In the genomic region with DNA sequence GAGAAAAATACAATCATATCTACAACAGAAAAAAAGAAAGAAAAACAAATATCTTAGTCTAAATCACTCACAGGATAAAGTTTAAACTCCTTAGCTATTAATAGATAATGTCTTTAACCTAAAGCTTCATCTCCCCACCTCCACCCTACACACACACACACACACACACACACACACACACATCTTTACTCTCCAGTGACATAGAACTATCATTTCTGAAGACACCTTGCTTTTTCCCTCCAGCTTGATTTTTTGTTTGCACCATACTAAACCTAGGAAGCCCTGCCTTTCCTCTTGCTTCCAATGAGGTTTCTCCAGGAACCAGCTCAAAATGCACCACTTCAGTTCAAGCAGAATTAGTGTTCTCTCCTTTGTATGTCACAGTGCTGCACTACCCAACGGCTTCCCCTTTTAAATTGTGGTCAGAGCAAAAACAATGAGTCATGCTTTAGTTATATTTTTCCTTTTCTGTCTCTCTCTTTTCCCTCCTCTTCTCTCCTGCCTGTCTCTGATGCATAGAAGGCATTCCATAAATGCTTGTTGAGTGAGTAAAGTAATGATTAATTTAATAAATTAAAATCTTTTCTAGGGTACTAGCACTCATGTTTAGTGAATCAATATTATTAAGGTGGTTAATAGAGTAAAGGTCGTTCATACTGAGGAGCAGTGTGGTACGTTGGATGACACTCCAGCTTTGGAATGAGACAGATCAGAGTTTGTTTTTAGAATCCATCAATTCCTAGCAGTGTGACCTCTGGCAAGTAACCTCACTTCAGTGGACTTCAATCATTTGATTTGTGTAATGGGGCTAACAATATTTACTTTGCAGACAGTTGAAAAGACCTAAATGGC, we compare ENCODE assay signal across 8 cellular contexts. TPM values are rescaled to one million over a fixed set of nuclear protein-coding genes. Genes with fewer than 3 reads are reported as not detected.
DNase-seq lines count a peak whose midpoint lies in the region; ATAC-seq and TF ChIP-seq lines count a peak whose summit lies in the region.

No MANE protein-coding gene starts in this region.

- DNase-seq in MCF 10A (ENCODE audit: unreplicated experiment) (peak; percentile 56), breast epithelium (ENCODE audit: low spot score in 2 of 2) (no peak), HS-27A (ENCODE audit: low read depth) (peak; percentile 69), adipocyte (ENCODE audit: low read depth) (peak; percentile 53), neural crest cell (ENCODE audit: low read depth, low spot score) (no peak), C1 segment of cervical spinal cord (lab: John Stamatoyannopoulos, UW) (no peak)
- DNase-seq in activated CD4-positive, CD25-positive, alpha-beta regulatory T cell treated with anti-CD3 and anti-CD28 coated beads, Interleukin-2, amount 50 U/mL, for 72 hours: no peak

- POLR2A ChIA-PET in MCF 10A (lab: Yijun Ruan, JAX): no interaction called here

- H3K9me3 Mint-ChIP-seq in MCF 10A (ENCODE audit: unreplicated experiment): peaks cover 15% of the 10 kb centered on the region
- peaks cover 2% of the 10 kb centered on the region for H3K9me3 Mint-ChIP-seq in neural crest cell

- no peak overlapping the region for H3K9ac ChIP-seq in adipocyte (ENCODE audit: low read length)

- H3K27ac Mint-ChIP-seq in MCF 10A (ENCODE audit: low read depth, unreplicated experiment) (peak overlapping the region; percentile 70), neural crest cell (ENCODE audit: unreplicated experiment) (peak overlapping the region; percentile 54)

- no peak overlapping the region for H3K27ac ChIP-seq in breast epithelium

- CTCF ChIA-PET in MCF 10A (lab: Yijun Ruan, JAX): interaction anchor here (0.6 to 0.7 kb wide), 3 partner anchors 26 to 311 kb away, joined by 3 to 4 read pairs (median 3); no protein-coding TSS in a partner anchor

- H3K9me3 ChIP-seq in breast epithelium: peaks cover 0 to 6% of the 10 kb centered on the region in 2 donors
- peaks cover 3% of the 10 kb centered on the region for H3K9me3 ChIP-seq in adipocyte (ENCODE audit: control insufficient read depth, low read length)

- intact Hi-C loops in MCF 10A (cut with micrococcal nuclease): no loop called here
- intact Hi-C loops in breast epithelium (cut with DNase I; ENCODE audit: low total_unique reads): no loop called here

- no TSS peak for BruUV-seq in MCF 10A (replicated peaks; lab: Mats Ljungman, UMichigan)

- H3K27me3 Mint-ChIP-seq in MCF 10A (ENCODE audit: insufficient read depth, unreplicated experiment) (no peaks in the 10 kb centered on the region), neural crest cell (ENCODE audit: low read depth) (no peaks in the 10 kb centered on the region)

- no peak for TF ChIP-seq POLR2A in breast epithelium (IDR thresholded peaks at IDR 0.05)

- H3K27me3 ChIP-seq in breast epithelium (peaks cover 0 to 48% of the 10 kb centered on the region in 2 donors), adipocyte (replicated peaks; ENCODE audit: control insufficient read depth, insufficient read depth, low read length) (peaks cover 3% of the 10 kb centered on the region)

- H3K36me3 Mint-ChIP-seq in MCF 10A (ENCODE audit: insufficient read depth, unreplicated experiment) (no peaks in the 10 kb centered on the region), neural crest cell (ENCODE audit: low read depth) (peaks cover 1% of the 10 kb centered on the region)

- H3K4me1 ChIP-seq in breast epithelium (no peaks in the 10 kb centered on the region), adipocyte (ENCODE audit: control insufficient read depth, insufficient read depth, low read length) (peaks cover 26% of the 10 kb centered on the region)

- peak overlapping the region; percentile 19 for H3K4me3 Mint-ChIP-seq in MCF 10A (ENCODE audit: unreplicated experiment)
- H3K4me3 Mint-ChIP-seq in neural crest cell: no peak overlapping the region

- no peak for TF ChIP-seq CTCF in MCF 10A (IDR thresholded peaks at IDR 0.05; ENCODE audit: unreplicated experiment)
- no peak for TF ChIP-seq CTCF in breast epithelium (IDR thresholded peaks at IDR 0.05)
- no peak for TF ChIP-seq CTCF in neural crest cell (conservative IDR thresholded peaks at IDR 0.05)

- ATAC-seq in HG02973 (IDR thresholded peaks at IDR 0.05; ENCODE audit: unreplicated experiment): no peak

- H3K4me1 Mint-ChIP-seq in MCF 10A (ENCODE audit: insufficient read depth, unreplicated experiment) (peaks cover 10% of the 10 kb centered on the region), neural crest cell (peaks cover 12% of the 10 kb centered on the region)

- H3K36me3 ChIP-seq in breast epithelium (no peaks in the 10 kb centered on the region), adipocyte (ENCODE audit: control insufficient read depth, insufficient read depth, low read length, severe bottlenecking) (no peaks in the 10 kb centered on the region)

- H3K4me3 ChIP-seq in breast epithelium (no peak overlapping the region), adipocyte (ENCODE audit: low read length) (no peak overlapping the region)

RNA-seq across cellular contexts. Expression of a gene that starts 5.9 kb away (rescaled TPM):
- total RNA-seq in MCF 10A (2022): not detected in 2 replicates
- total RNA-seq in breast epithelium: 1 to 10 TPM in 1 of 3 donors, under 1 TPM in 1, not detected in 1; 0.44 to 1.6 TPM
- not detected in 2 replicates for total RNA-seq in neural crest cell

Comparison
In these comparisons a context has a peak if more than half of its experiments do, and no peak if none do; other contexts are left out.
1. DNase-seq: peak in MCF 10A (single experiment), HS-27A (single experiment) and adipocyte (single experiment); none in breast epithelium (0 of 2), neural crest cell (single experiment), C1 segment of cervical spinal cord (0 of 14) and activated CD4-positive, CD25-positive, alpha-beta regulatory T cell treated with anti-CD3 and anti-CD28 coated beads, Interleukin-2, amount 50 U/mL, for 72 hours (single experiment).